In the genomic region with DNA sequence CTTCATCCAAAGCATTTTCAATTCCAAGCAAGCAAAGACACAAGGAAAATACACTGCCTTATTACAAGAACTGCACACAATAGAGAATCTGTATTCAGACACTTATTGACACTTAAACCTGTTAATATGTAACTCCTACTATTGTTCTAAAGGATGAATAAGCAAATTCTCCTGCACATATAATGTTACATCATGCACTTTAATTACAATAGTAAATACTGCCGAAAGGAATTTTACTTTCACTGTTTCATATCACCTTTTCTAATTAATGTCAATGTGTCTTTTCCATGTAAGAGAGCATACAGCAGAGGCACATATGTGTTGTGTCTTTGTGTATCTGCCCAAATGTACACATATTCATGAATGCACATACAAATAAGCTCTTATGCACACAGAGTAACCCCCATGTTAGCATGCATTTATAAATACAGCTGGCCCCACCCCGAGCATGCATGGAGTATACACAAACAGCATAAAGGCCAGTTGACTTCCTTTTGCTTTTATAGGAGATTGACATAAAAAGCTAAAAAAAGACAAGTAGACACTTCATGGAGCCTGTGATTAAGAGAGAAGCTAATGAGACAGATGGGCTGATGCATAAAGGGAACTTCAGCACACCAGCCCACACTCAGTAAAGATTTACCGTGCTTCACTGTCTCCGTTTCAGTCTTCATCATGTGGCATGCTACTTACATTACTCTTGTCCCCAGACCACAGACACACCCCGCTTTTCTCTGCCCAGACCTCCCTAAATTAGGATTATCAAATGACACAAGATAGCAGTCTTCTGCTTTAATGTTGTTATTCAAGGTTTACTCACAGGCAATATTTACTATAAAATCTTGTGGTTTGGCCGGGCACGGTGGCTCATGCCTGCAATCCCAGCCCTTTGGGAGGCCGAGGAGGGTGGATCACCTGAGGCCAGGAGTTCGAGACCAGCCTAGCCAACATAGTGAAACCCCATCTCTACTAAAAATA, we compare ENCODE assay signal across 1 cellular context.
TF ChIP-seq lines count a peak whose summit lies in the region.

No MANE protein-coding gene starts in this region.

TF ChIP-seq in GM23338, 12 proteins besides CTCF, POLR2A, EP300 and RAD21 (continued from another document):
- TF ChIP-seq, protein P1, sequence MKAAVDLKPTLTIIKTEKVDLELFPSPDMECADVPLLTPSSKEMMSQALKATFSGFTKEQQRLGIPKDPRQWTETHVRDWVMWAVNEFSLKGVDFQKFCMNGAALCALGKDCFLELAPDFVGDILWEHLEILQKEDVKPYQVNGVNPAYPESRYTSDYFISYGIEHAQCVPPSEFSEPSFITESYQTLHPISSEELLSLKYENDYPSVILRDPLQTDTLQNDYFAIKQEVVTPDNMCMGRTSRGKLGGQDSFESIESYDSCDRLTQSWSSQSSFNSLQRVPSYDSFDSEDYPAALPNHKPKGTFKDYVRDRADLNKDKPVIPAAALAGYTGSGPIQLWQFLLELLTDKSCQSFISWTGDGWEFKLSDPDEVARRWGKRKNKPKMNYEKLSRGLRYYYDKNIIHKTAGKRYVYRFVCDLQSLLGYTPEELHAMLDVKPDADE (IDR thresholded peaks at IDR 0.05), result no peak
- TF ChIP-seq STAT1 (IDR thresholded peaks at IDR 0.05; ENCODE audit: unreplicated experiment) (no peak), NANOG (IDR thresholded peaks at IDR 0.05; ENCODE audit: borderline replicate concordance) (no peak), POLR2AphosphoS5 (IDR thresholded peaks at IDR 0.05; ENCODE audit: low read depth) (no peak), ZNF331 (CRISPR knock-in tag; IDR thresholded peaks at IDR 0.05; ENCODE audit: low read depth) (no peak), CREB1 (CRISPR knock-in tag; IDR thresholded peaks at IDR 0.05; ENCODE audit: low read depth) (no peak)
- TF ChIP-seq, protein P2, sequence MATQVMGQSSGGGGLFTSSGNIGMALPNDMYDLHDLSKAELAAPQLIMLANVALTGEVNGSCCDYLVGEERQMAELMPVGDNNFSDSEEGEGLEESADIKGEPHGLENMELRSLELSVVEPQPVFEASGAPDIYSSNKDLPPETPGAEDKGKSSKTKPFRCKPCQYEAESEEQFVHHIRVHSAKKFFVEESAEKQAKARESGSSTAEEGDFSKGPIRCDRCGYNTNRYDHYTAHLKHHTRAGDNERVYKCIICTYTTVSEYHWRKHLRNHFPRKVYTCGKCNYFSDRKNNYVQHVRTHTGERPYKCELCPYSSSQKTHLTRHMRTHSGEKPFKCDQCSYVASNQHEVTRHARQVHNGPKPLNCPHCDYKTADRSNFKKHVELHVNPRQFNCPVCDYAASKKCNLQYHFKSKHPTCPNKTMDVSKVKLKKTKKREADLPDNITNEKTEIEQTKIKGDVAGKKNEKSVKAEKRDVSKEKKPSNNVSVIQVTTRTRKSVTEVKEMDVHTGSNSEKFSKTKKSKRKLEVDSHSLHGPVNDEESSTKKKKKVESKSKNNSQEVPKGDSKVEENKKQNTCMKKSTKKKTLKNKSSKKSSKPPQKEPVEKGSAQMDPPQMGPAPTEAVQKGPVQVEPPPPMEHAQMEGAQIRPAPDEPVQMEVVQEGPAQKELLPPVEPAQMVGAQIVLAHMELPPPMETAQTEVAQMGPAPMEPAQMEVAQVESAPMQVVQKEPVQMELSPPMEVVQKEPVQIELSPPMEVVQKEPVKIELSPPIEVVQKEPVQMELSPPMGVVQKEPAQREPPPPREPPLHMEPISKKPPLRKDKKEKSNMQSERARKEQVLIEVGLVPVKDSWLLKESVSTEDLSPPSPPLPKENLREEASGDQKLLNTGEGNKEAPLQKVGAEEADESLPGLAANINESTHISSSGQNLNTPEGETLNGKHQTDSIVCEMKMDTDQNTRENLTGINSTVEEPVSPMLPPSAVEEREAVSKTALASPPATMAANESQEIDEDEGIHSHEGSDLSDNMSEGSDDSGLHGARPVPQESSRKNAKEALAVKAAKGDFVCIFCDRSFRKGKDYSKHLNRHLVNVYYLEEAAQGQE (IDR thresholded peaks at IDR 0.05; ENCODE audit: unreplicated experiment), result no peak
